ENCODE assay signal across 11 cellular contexts in genomic region chr16:20850981-20851380, GRCh38. TPM values are rescaled to one million over a fixed set of nuclear protein-coding genes. Genes with fewer than 3 reads are reported as not detected.
DNase-seq lines count a peak whose midpoint lies in the region; ATAC-seq and TF ChIP-seq lines count a peak whose summit lies in the region.
"Had no signal": no experiment of that assay in that cellular context is flagged by ENCODE, and none has a peak within 500 bp of the region (broad histone marks: within the 10 kb centered on the region; RNA-seq: fewer than 3 reads in every experiment).

No MANE protein-coding gene starts in this region.

- DNase-seq in NCI-H82 (lab: John Stamatoyannopoulos, UW) (peak; percentile 73), coronary artery (ENCODE audit: low spot score) (no peak), left lung (no peak), stomach (no peak), GDM1 (lab: John Stamatoyannopoulos, UW) (no peak)
- DNase-seq: activated T-cell treated with anti-CD3 and anti-CD28 coated beads, Interleukin-2, amount 50 U/mL, for 4 hours; naive B cell had no signal

- ATAC-seq in left lung: peak; percentile 39
- no peak for ATAC-seq in GM19395 (IDR thresholded peaks at IDR 0.05; ENCODE audit: unreplicated experiment)
- no peak for ATAC-seq in HG03520 (IDR thresholded peaks at IDR 0.05; ENCODE audit: unreplicated experiment)
- no peak for ATAC-seq in HG03097 (IDR thresholded peaks at IDR 0.05; ENCODE audit: low FRiP score, unreplicated experiment)
- ATAC-seq: activated CD4-positive, CD25-positive, alpha-beta regulatory T cell treated with anti-CD3 and anti-CD28 coated beads, Interleukin-2, amount 50 U/mL, for 24 hours; activated T-cell treated with anti-CD3 and anti-CD28 coated beads, Interleukin-2, amount 50 U/mL, for 4 hours had no signal

- H3K9me3 ChIP-seq in left lung (no peaks in the 10 kb centered on the region), stomach (no peaks in the 10 kb centered on the region)

- H3K4me3 ChIP-seq in coronary artery (peak overlapping the region; percentile 16), left lung (no peak overlapping the region), stomach (no peak overlapping the region)

- no peaks in the 10 kb centered on the region for H3K27me3 ChIP-seq in left lung
- H3K27me3 ChIP-seq in stomach: no peaks in the 10 kb centered on the region

- intact Hi-C loops in left lung (cut with DNase I): no loop called here
- intact Hi-C loops in stomach (cut with DNase I; ENCODE audit: low total_unique reads): loop anchor here (10.0 kb wide), 1 partner anchor 54 kb away; the partner anchor contains the start of genes DCUN1D3 and LYRM1

- no peak for TF ChIP-seq CTCF in coronary artery (IDR thresholded peaks at IDR 0.05)
- TF ChIP-seq CTCF in left lung (IDR thresholded peaks at IDR 0.05): no peak
- TF ChIP-seq CTCF in stomach (IDR thresholded peaks at IDR 0.05): no peak

- no peak for TF ChIP-seq POLR2A in stomach (IDR thresholded peaks at IDR 0.05)

- 54 to 73% (median 64%) methylated on average over 3 of the region's 3 CpGs for WGBS in stomach, 5 donors

- peaks cover 22 to 51% of the 10 kb centered on the region in 2 donors for H3K4me1 ChIP-seq in left lung
- peaks cover 36 to 49% (median 44%) of the 10 kb centered on the region in 4 donors for H3K4me1 ChIP-seq in stomach

- H3K27ac ChIP-seq in coronary artery: peak overlapping the region; percentile 73 to 89
- H3K27ac ChIP-seq in left lung: peak overlapping the region; percentile 49 to 67
- H3K27ac ChIP-seq in stomach: peak overlapping the region in 4 of 5 donors; percentile 73 to 80 (median 78)

- H3K36me3 ChIP-seq in left lung: peaks cover 0 to 11% of the 10 kb centered on the region in 2 donors
- H3K36me3 ChIP-seq in stomach: peaks cover 6 to 24% (median 17%) of the 10 kb centered on the region in 4 donors

- no peak for TF ChIP-seq EP300 in stomach (IDR thresholded peaks at IDR 0.05)

RNA-seq across cellular contexts. Expression of gene REXO5, which starts 44.7 kb away (rescaled TPM):
- total RNA-seq in left lung (1 to 10 TPM; 2.9 to 4.8 TPM), stomach (10 to 100 TPM in 3 of 5 donors, 1 to 10 TPM in 2; 5.5 to 31.7 (median 18.0) TPM)
- 1 to 10 TPM; 4.7 to 7.3 (median 7.2) TPM for polyA plus RNA-seq in stomach

RNA-seq across cellular contexts. Expression of gene ERI2, which starts 44.7 kb away (rescaled TPM):
- total RNA-seq in left lung: 10 to 100 TPM; 16.3 to 19.4 TPM
- 10 to 100 TPM in 4 of 5 donors, 1 to 10 TPM in 1; 9.6 to 49.0 (median 23.7) TPM for total RNA-seq in stomach
- polyA plus RNA-seq in stomach: 10 to 100 TPM in 1 of 3 donors, 1 to 10 TPM in 2; 8.5 to 10.6 (median 9.6) TPM

RNA-seq across cellular contexts. Expression of gene DCUN1D3, which starts 49.2 kb away (rescaled TPM):
- total RNA-seq in left lung: 10 to 100 TPM; 26.5 to 27.1 TPM
- total RNA-seq in stomach: 10 to 100 TPM in 4 of 5 donors, 1 to 10 TPM in 1; 3.8 to 25.7 (median 16.7) TPM
- polyA plus RNA-seq in stomach: 1 to 10 TPM; 1.4 to 3.7 (median 2.1) TPM

RNA-seq across cellular contexts. Expression of gene LYRM1, which starts 49.6 kb away (rescaled TPM):
- total RNA-seq in left lung (10 to 100 TPM; 28.0 to 28.7 TPM), stomach (10 to 100 TPM in 4 of 5 donors, 1 to 10 TPM in 1; 6.7 to 29.7 (median 21.0) TPM)
- 10 to 100 TPM; 37.4 to 58.5 (median 43.4) TPM for polyA plus RNA-seq in stomach
